ENCODE assay signal across 8 cellular contexts in the genomic region with DNA sequence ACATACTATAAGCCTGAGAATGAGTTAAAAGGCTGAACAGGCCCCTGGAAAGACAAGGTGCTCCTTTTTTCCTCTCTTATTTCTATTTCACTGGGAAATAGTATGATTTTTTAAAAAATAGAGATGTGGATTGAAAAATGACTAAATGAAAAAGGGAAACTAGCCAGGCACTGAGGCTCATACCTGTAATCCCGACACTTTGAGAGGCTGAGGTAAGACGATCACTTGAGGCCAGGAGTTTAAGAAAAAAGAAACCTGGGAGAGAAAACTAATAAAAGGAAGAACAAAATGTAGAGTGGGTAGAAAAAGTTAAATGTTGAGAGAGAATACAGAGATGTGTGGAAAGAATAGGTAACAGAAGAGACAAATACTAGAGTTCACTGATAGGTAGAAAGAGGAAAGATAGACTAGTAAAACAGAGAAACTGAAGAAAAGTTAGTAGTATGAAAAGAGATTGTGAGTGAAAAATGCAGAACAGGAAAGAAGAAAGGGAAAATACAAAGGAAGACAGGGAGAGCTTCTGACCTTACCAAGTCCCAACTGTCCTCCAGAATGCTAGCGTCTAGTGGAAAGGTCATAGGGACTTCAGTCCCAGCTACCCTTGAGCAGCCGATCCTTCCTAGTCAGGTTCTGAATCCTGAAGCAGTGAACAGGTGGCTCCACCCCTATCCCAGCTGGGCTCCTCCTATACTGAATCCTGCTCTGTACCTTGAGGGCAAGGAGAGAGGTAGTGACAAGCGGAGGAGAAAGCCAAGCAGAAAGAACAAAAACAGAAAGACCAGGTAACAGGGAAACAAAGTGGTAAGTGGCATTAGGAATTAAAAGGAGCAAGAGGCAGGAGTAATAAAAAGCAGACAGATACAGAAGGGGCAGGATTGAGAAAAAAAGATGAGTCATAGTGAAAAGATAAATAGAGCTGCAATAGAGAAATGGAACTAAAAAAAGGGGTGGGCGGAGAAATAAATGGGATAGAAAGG. TPM values are rescaled to one million over a fixed set of nuclear protein-coding genes. Genes with fewer than 3 reads are reported as not detected.
DNase-seq lines count a peak whose midpoint lies in the region; ATAC-seq, FAIRE-seq and TF ChIP-seq lines count a peak whose summit lies in the region.

No MANE protein-coding gene starts in this region.

- no peaks in the 10 kb centered on the region for H3K36me3 ChIP-seq in GM23248 (ENCODE audit: low read depth)
- H3K36me3 ChIP-seq in endothelial cell of umbilical vein (ENCODE audit: control insufficient read depth in 2 of 2, extremely low read depth in 1 of 2, insufficient read depth in 2 of 2, low read length in 2 of 2) = no peaks in the 10 kb centered on the region

- H3K27ac Mint-ChIP-seq in neural crest cell (ENCODE audit: unreplicated experiment) = peak overlapping the region; percentile 0

- no TSS peak for BruUV-seq in endothelial cell of umbilical vein (replicated peaks; lab: Mats Ljungman, UMichigan)

- no peaks in the 10 kb centered on the region for H3K27me3 Mint-ChIP-seq in neural crest cell (ENCODE audit: low read depth)

- DNase-seq in GM23248 = peak; percentile 49
- peak; percentile 19 for DNase-seq in NCI-H226
- DNase-seq in endothelial cell of umbilical vein (ENCODE audit: low read depth, low spot score) = no peak
- no peak for DNase-seq in neural crest cell (ENCODE audit: low read depth, low spot score)

- H3K27ac ChIP-seq in GM23248 (no peak overlapping the region), endothelial cell of umbilical vein (ENCODE audit: insufficient read depth, low read depth, low read length) (no peak overlapping the region)

- 83 to 89% methylated on average over 6 of the region's 6 CpGs for WGBS in GM23248 (ENCODE audit: low coverage in 1 of 2, low lambda C conversion rate in 2 of 2, missing lambda C conversion rate in 2 of 2), 2 experiments

- H3K27me3 ChIP-seq in GM23248 (replicated peaks; ENCODE audit: insufficient read depth) = no peaks in the 10 kb centered on the region
- H3K27me3 ChIP-seq in endothelial cell of umbilical vein (ENCODE audit: control insufficient read depth in 2 of 2, insufficient read depth in 2 of 2, low read length in 2 of 2) = no peaks in the 10 kb centered on the region

- no peak overlapping the region for H2AFZ ChIP-seq in GM23248
- H2AFZ ChIP-seq in endothelial cell of umbilical vein (ENCODE audit: low read depth, low read length) = peak overlapping the region; percentile 67

- H3K9me3 Mint-ChIP-seq in neural crest cell = no peaks in the 10 kb centered on the region

- in situ Hi-C loops in GM23248 (cut with MboI) = no loop called here

- TF ChIP-seq CTCF in endothelial cell of umbilical vein (IDR thresholded peaks at IDR 0.05; ENCODE audit: extremely low read depth in 1 of 2, insufficient read depth in 1 of 2, low read depth in 1 of 2, low read length in 2 of 2) (no peak), neural crest cell (conservative IDR thresholded peaks at IDR 0.05) (no peak)

- H3K4me1 ChIP-seq in GM23248 (ENCODE audit: insufficient read depth) (0 out of 2 replicates have a peak, but pooled peaks cover 7% of the 10 kb centered on the region), endothelial cell of umbilical vein (ENCODE audit: control insufficient read depth, extremely low read depth, insufficient read depth, low read length) (peaks cover 9% of the 10 kb centered on the region)

- ATAC-seq in HG03280 (IDR thresholded peaks at IDR 0.05; ENCODE audit: unreplicated experiment) (no peak), HG02852 (IDR thresholded peaks at IDR 0.05; ENCODE audit: unreplicated experiment) (no peak), GM18868 (IDR thresholded peaks at IDR 0.05; ENCODE audit: unreplicated experiment) (no peak), HG03442 (IDR thresholded peaks at IDR 0.05; ENCODE audit: unreplicated experiment) (no peak)

- dilution Hi-C loops in endothelial cell of umbilical vein (cut with MboI; ENCODE audit: extremely low pct_ligation_motif_present, low sequenced_read_pairs) = no loop called here

- intact Hi-C loops in endothelial cell of umbilical vein (cut with micrococcal nuclease) = no loop called here

- no peaks in the 10 kb centered on the region for H3K36me3 Mint-ChIP-seq in neural crest cell (ENCODE audit: low read depth)

- no peaks in the 10 kb centered on the region for H3F3A ChIP-seq in GM23248 (ENCODE audit: insufficient read depth)

- CTCF ChIA-PET in endothelial cell of umbilical vein (lab: Charles Lee) = no interaction called here

- no peak overlapping the region for H3K4me3 Mint-ChIP-seq in neural crest cell

- H3K79me2 ChIP-seq in GM23248 (ENCODE audit: insufficient read depth) (no peaks in the 10 kb centered on the region), endothelial cell of umbilical vein (ENCODE audit: control insufficient read depth, insufficient read depth, low read length) (no peaks in the 10 kb centered on the region)

- no peaks in the 10 kb centered on the region for H3K9me3 ChIP-seq in GM23248 (ENCODE audit: low read depth)
- H3K9me3 ChIP-seq in endothelial cell of umbilical vein (replicated peaks; ENCODE audit: control insufficient read depth, insufficient read depth, low read length) = no peaks in the 10 kb centered on the region

- no peak overlapping the region for H3K4me2 ChIP-seq in GM23248 (ENCODE audit: unreplicated experiment)
- H3K4me2 ChIP-seq in endothelial cell of umbilical vein (ENCODE audit: insufficient read depth, low read length) = no peak overlapping the region

- no peaks in the 10 kb centered on the region for H3K9me1 ChIP-seq in endothelial cell of umbilical vein (replicated peaks; ENCODE audit: control insufficient read depth, extremely low read depth, insufficient read depth, low read length)

- H4K20me1 ChIP-seq in GM23248 (ENCODE audit: insufficient read depth) (no peaks in the 10 kb centered on the region), endothelial cell of umbilical vein (replicated peaks; ENCODE audit: control insufficient read depth, extremely low read depth, insufficient read depth, low read length) (no peaks in the 10 kb centered on the region)

- POLR2A ChIA-PET in endothelial cell of umbilical vein (lab: Charles Lee) = no interaction called here

- no peak for FAIRE-seq in endothelial cell of umbilical vein (lab: Jason Lieb, UNC)

- no peak overlapping the region for H3K4me3 ChIP-seq in GM23248
- H3K4me3 ChIP-seq in endothelial cell of umbilical vein (replicated peaks in 1 of 3; ENCODE audit: insufficient read depth in 1 of 3, low read depth in 1 of 3, low read length in 3 of 3) = no peak overlapping the region

- H3K9ac ChIP-seq in GM23248 (no peak overlapping the region), endothelial cell of umbilical vein (replicated peaks; ENCODE audit: extremely low read depth, insufficient read depth, low read length) (no peak overlapping the region)

- no peak for TF ChIP-seq POLR2A in endothelial cell of umbilical vein (IDR thresholded peaks at IDR 0.05; ENCODE audit: low read depth, low read length)

- H3K4me1 Mint-ChIP-seq in neural crest cell = peaks cover 8% of the 10 kb centered on the region

- H3K9me2 ChIP-seq in GM23248 (ENCODE audit: insufficient read depth) = no peaks in the 10 kb centered on the region

TF ChIP-seq in endothelial cell of umbilical vein, 7 proteins besides CTCF, POLR2A, EP300 and RAD21:
- TF ChIP-seq GATA2 (IDR thresholded peaks at IDR 0.05; ENCODE audit: insufficient read depth, insufficient read length, low read depth, low read length) (no peak), EZH2 (IDR thresholded peaks at IDR 0.05; ENCODE audit: borderline replicate concordance, low read depth, low read length, severe bottlenecking) (no peak), JUN (IDR thresholded peaks at IDR 0.05; ENCODE audit: borderline replicate concordance, insufficient read depth, insufficient read length, low read depth) (no peak), POLR2AphosphoS5 (IDR thresholded peaks at IDR 0.05; ENCODE audit: insufficient read depth, low read depth, low read length) (no peak), FOS (IDR thresholded peaks at IDR 0.05; ENCODE audit: borderline replicate concordance, insufficient read depth, low read length) (no peak), MYC (IDR thresholded peaks at IDR 0.05; ENCODE audit: low read depth, low read length) (no peak)
- TF ChIP-seq, protein P1, sequence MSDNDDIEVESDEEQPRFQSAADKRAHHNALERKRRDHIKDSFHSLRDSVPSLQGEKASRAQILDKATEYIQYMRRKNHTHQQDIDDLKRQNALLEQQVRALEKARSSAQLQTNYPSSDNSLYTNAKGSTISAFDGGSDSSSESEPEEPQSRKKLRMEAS (IDR thresholded peaks at IDR 0.05; ENCODE audit: insufficient read depth, insufficient read length) = no peak

RNA-seq across cellular contexts. Expression of a gene that starts 7.3 kb away (rescaled TPM):
- 6.7 and 17.1 TPM in 2 replicates for total RNA-seq in GM23248 (2014; rRNA removed; shearing (Covaris generic))
- polyA plus RNA-seq in GM23248 (2016; fragmentation: Nextera tagmentation; extraction: Ambion mirVana) (10.7 and 11.7 TPM in 2 replicates), endothelial cell of umbilical vein (2.9 and 3.9 TPM in 2 replicates)
- total RNA-seq in endothelial cell of umbilical vein (1.6 TPM in 2 replicates), neural crest cell (16.7 and 17.0 TPM in 2 replicates)
- polyA plus RNA-seq in endothelial cell of umbilical vein (2011; cell fraction: cytosol; rRNA removed) = 2.5 and 2.7 TPM in 2 replicates
- 2.8 and 3.3 TPM in 2 replicates for polyA plus RNA-seq in endothelial cell of umbilical vein (2011; cell fraction: nucleus; rRNA removed)
- polyA plus RNA-seq in endothelial cell of umbilical vein (2012) = 1.7 and 2.2 TPM in 2 replicates
- polyA minus RNA-seq in endothelial cell of umbilical vein = 4.4 and 4.9 TPM in 2 replicates
- 10.5 TPM for polyA minus RNA-seq in endothelial cell of umbilical vein (2011; cell fraction: cytosol; rRNA and poly(A)+ RNA removed)
- polyA minus RNA-seq in endothelial cell of umbilical vein (2011; cell fraction: nucleus; rRNA and poly(A)+ RNA removed) = 1.6 and 4.6 TPM in 2 replicates

RNA-seq across cellular contexts. Expression of a gene that starts 7.5 kb away (rescaled TPM):
- 61.4 and 65.5 TPM in 2 replicates for total RNA-seq in GM23248 (2014; rRNA removed; shearing (Covaris generic))
- polyA plus RNA-seq in GM23248 (2016; fragmentation: Nextera tagmentation; extraction: Ambion mirVana) (83.6 and 87.0 TPM in 2 replicates), endothelial cell of umbilical vein (56.1 and 77.1 TPM in 2 replicates)
- total RNA-seq in endothelial cell of umbilical vein (108 and 116 TPM in 2 replicates), neural crest cell (91.1 and 101 TPM in 2 replicates)
- 94.4 and 109 TPM in 2 replicates for polyA plus RNA-seq in endothelial cell of umbilical vein (2011; cell fraction: cytosol; rRNA removed)
- polyA plus RNA-seq in endothelial cell of umbilical vein (2011; cell fraction: nucleus; rRNA removed) = 39.8 and 55.6 TPM in 2 replicates
- polyA plus RNA-seq in endothelial cell of umbilical vein (2012) = 96.5 and 111 TPM in 2 replicates
- 37.2 and 38.9 TPM in 2 replicates for polyA minus RNA-seq in endothelial cell of umbilical vein
- polyA minus RNA-seq in endothelial cell of umbilical vein (2011; cell fraction: cytosol; rRNA and poly(A)+ RNA removed) = 48.1 TPM
- 9.6 and 10.2 TPM in 2 replicates for polyA minus RNA-seq in endothelial cell of umbilical vein (2011; cell fraction: nucleus; rRNA and poly(A)+ RNA removed)

Comparison
In these comparisons a context has a peak if more than half of its experiments do, and no peak if none do; other contexts are left out.
1. DNase-seq: peak in GM23248 (single experiment) and NCI-H226 (single experiment); none in endothelial cell of umbilical vein (single experiment) and neural crest cell (single experiment).